Comparison of ENCODE assay signal across 29 cellular contexts in genomic region chr17:13542612-13543011, GRCh38. TPM values are rescaled to one million over a fixed set of nuclear protein-coding genes. Genes with fewer than 3 reads are reported as not detected.
"Had no signal": no experiment of that assay in that cellular context is flagged by ENCODE, and none has a peak within 500 bp of the region (broad histone marks: within the 10 kb centered on the region; RNA-seq: fewer than 3 reads in every experiment).

No MANE protein-coding gene starts in this region.

- ATAC-seq: activated CD4-positive, alpha-beta T cell treated with anti-CD3 and anti-CD28 coated beads for 36 hours; activated CD8-positive, alpha-beta memory T cell treated with anti-CD3 and anti-CD28 coated beads, Interleukin-2, amount 10 ng/mL, durations not matched to agents 7 days and 5 days; activated CD8-positive, alpha-beta T cell treated with anti-CD3 and anti-CD28 coated beads, Interleukin-2, amount 10 ng/mL, durations not matched to agents 7 days and 5 days; gastrocnemius medialis; left cardiac atrium; left ventricle myocardium superior; naive thymus-derived CD8-positive, alpha-beta T cell; pancreas had no signal

- H2AFZ ChIP-seq: hepatocyte had no signal

- H3K9me3 ChIP-seq: adrenal gland, gastrocnemius medialis, pancreas, prostate gland, sigmoid colon, suprapubic skin, tibial artery had no signal

- H3K4me2 ChIP-seq: hepatocyte had no signal

- H3K36me3 ChIP-seq: adrenal gland, cardiac muscle cell, gastrocnemius medialis, pancreas, prostate gland, sigmoid colon, suprapubic skin, tibial artery had no signal

- H3K27ac ChIP-seq: adrenal gland, cardiac muscle cell, coronary artery, dorsolateral prefrontal cortex, gastrocnemius medialis, hepatocyte, pancreas, sigmoid colon, suprapubic skin, tibial artery had no signal

- DNase-seq: activated CD4-positive, alpha-beta T cell treated with anti-CD3 and anti-CD28 coated beads for 36 hours; activated CD4-positive, CD25-positive, alpha-beta regulatory T cell; activated CD8-positive, alpha-beta memory T cell treated with anti-CD3 and anti-CD28 coated beads, Interleukin-2, amount 10 ng/mL, durations not matched to agents 7 days and 5 days; activated CD8-positive, alpha-beta T cell treated with anti-CD3 and anti-CD28 coated beads, Interleukin-2, amount 10 ng/mL, durations not matched to agents 7 days and 5 days; activated effector memory CD4-positive, alpha-beta T cell treated with anti-CD3 and anti-CD28 coated beads, Interleukin-2, amount 50 U/mL, for 16 hours; activated naive CD4-positive, alpha-beta T cell treated with anti-CD3 and anti-CD28 coated beads for 36 hours; activated naive CD8-positive, alpha-beta T cell treated with anti-CD3 and anti-CD28 coated beads for 36 hours; adrenal gland; aorta; cerebellar nuclear complex; dorsolateral prefrontal cortex; effector memory CD4-positive, alpha-beta T cell; gastrocnemius medialis; left cardiac atrium; left ventricle myocardium superior; naive thymus-derived CD8-positive, alpha-beta T cell; nucleus accumbens; pancreas; sigmoid colon; stimulated activated CD4-positive, alpha-beta T cell treated with anti-CD3 and anti-CD28 coated beads, Interleukin-15, amount 100 ng/mL, for 24 hours; stimulated activated CD4-positive, alpha-beta T cell treated with anti-CD3 and anti-CD28 coated beads, Interleukin-2, amount 100 ng/mL, for 24 hours; stimulated activated naive CD4-positive, alpha-beta T cell; tibial artery had no signal

- H3K4me3 ChIP-seq: adrenal gland, cardiac muscle cell, coronary artery, dorsolateral prefrontal cortex, gastrocnemius medialis, hepatocyte, pancreas, prostate gland, sigmoid colon, suprapubic skin, tibial artery had no signal

- H3K4me1 ChIP-seq: adrenal gland, gastrocnemius medialis, pancreas, prostate gland, sigmoid colon, tibial artery had no signal

- H3K27me3 ChIP-seq: adrenal gland, cardiac muscle cell, gastrocnemius medialis, hepatocyte, pancreas, sigmoid colon, suprapubic skin, tibial artery had no signal

- H3K79me2 ChIP-seq: hepatocyte had no signal

RNA-seq across cellular contexts. Expression of gene HS3ST3A1, which starts 59.1 kb away (rescaled TPM):
- total RNA-seq: activated CD8-positive, alpha-beta T cell treated with anti-CD3 and anti-CD28 coated beads, Interleukin-2, amount 10 ng/mL, durations not matched to agents 7 days and 5 days; naive thymus-derived CD8-positive, alpha-beta T cell; ureter had no signal
